In the genomic region with DNA sequence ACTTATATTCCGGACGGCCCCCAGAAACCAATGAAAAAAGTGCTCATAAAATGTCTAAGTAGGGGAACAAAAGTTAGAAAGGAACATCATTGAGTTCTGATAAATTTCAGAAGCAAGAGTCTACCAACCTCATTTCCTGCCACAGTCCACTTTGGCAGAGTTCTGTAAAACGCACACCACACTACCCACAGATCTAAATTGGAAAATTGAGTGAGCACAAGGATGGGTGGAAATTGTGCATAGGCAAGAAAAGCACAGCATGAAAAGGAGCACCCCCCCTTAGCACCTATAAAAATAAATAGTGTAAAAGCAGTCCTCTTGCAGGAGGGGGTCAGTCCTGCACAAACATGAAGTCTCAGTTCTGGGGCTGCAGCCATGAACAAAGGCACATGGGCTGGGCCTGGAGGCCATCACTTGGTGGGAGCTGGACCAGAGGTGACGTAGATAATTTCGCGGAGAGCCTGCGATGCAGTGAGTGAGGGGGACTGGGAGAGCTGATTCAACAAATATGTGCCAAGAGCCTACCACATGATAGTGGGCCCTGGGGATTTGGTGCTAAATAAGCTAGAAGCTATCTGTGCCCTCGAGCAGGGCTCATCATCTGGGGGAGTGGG, we compare ENCODE assay signal across 20 cellular contexts. TPM values are rescaled to one million over a fixed set of nuclear protein-coding genes. Genes with fewer than 3 reads are reported as not detected.
A peak's percentile ranks its signal among the peaks of the same experiment; 100 is the strongest.
DNase-seq lines count a peak whose midpoint lies in the region; ATAC-seq and TF ChIP-seq lines count a peak whose summit lies in the region.
"Had no signal": no experiment of that assay in that cellular context is flagged by ENCODE, and none has a peak within 500 bp of the region (broad histone marks: within the 10 kb centered on the region; RNA-seq: fewer than 3 reads in every experiment).

No MANE protein-coding gene starts in this region.

- ATAC-seq in CD4-positive, CD25-positive, alpha-beta regulatory T cell (ENCODE audit: low read depth in 2 of 2): no peak
- ATAC-seq in GM19035 (IDR thresholded peaks at IDR 0.05; ENCODE audit: unreplicated experiment): no peak
- ATAC-seq: heart right ventricle; stimulated activated naive B cell treated with anti-CD40 and anti-IgM and Interleukin-4, amounts not matched to agents 10 μg/mL and 1 μg/mL and 100 μg/mL, for 72 hours had no signal

- 85% methylated on average over 8 of the region's 8 CpGs for WGBS in esophagus muscularis mucosa
- 92% methylated on average over 8 of the region's 8 CpGs for WGBS in smooth muscle cell (ENCODE audit: low lambda C conversion rate)

- DNase-seq in A673 (ENCODE audit: low spot score) (peak; percentile 10), esophagus muscularis mucosa (ENCODE audit: extremely low spot score) (peak; percentile 82), NCI-H2107 treated with DMSO at 0.1 percent for 48 hours (lab: John Stamatoyannopoulos, UW; ENCODE audit: unreplicated experiment) (no peak), smooth muscle cell (lab: John Stamatoyannopoulos, UW; ENCODE audit: unreplicated experiment) (no peak), LoVo (ENCODE audit: low spot score) (no peak)
- DNase-seq in CD4-positive, CD25-positive, alpha-beta regulatory T cell: no peak
- DNase-seq in T-helper 2 cell treated with Interferon-gamma antibody and Interleukin-4, amounts not matched to agents 5 μg/mL and 100 μg/mL, for 36 hours (ENCODE audit: low spot score): no peak
- DNase-seq: brain microvascular endothelial cell; GOT3; heart right ventricle; Karpas-422; lower lobe of right lung; NCI-H1105; SHP77; stimulated activated naive B cell treated with anti-CD40 and anti-IgM and Interleukin-4, amounts not matched to agents 10 μg/mL and 1 μg/mL and 100 μg/mL, for 72 hours; transverse colon had no signal

- no peak overlapping the region for H3K27ac ChIP-seq in A673 (ENCODE audit: low read depth, low read length, poor library complexity, severe bottlenecking)
- H3K27ac ChIP-seq in CD4-positive, CD25-positive, alpha-beta regulatory T cell (ENCODE audit: insufficient read depth, low read length, poor library complexity, severe bottlenecking): no peak overlapping the region
- H3K27ac ChIP-seq in esophagus muscularis mucosa (replicated peaks in 1 of 4): no peak overlapping the region
- no peak overlapping the region for H3K27ac ChIP-seq in smooth muscle cell (ENCODE audit: low read depth)
- H3K27ac ChIP-seq: brain microvascular endothelial cell, heart right ventricle, lower lobe of right lung, right atrium auricular region had no signal

- H3K79me2 ChIP-seq in smooth muscle cell (ENCODE audit: low read depth): no peaks in the 10 kb centered on the region

- no peak overlapping the region for H2AFZ ChIP-seq in smooth muscle cell (ENCODE audit: low read depth)

- H3K9me3 Mint-ChIP-seq in CD4-positive, CD25-positive, alpha-beta regulatory T cell: peaks cover 0 to 2% (median 0%) of the 10 kb centered on the region in 7 donors
- no peaks in the 10 kb centered on the region for H3K9me3 Mint-ChIP-seq in T-helper 2 cell treated with Interferon-gamma antibody and Interleukin-4, amounts not matched to agents 5 μg/mL and 100 μg/mL, for 36 hours
- H3K9me3 Mint-ChIP-seq: stimulated activated naive B cell treated with anti-CD40 and anti-IgM and Interleukin-4, amounts not matched to agents 10 μg/mL and 1 μg/mL and 100 μg/mL, for 72 hours had no signal

- CTCF ChIA-PET in A673 (lab: Charles Lee): no interaction called here

- no peaks in the 10 kb centered on the region for H3K36me3 Mint-ChIP-seq in CD4-positive, CD25-positive, alpha-beta regulatory T cell
- H3K36me3 Mint-ChIP-seq in T-helper 2 cell treated with Interferon-gamma antibody and Interleukin-4, amounts not matched to agents 5 μg/mL and 100 μg/mL, for 36 hours (ENCODE audit: low read depth): peaks cover 1% of the 10 kb centered on the region
- H3K36me3 Mint-ChIP-seq: stimulated activated naive B cell treated with anti-CD40 and anti-IgM and Interleukin-4, amounts not matched to agents 10 μg/mL and 1 μg/mL and 100 μg/mL, for 72 hours had no signal

- TF ChIP-seq CTCF in A673 (conservative IDR thresholded peaks at IDR 0.05; ENCODE audit: low read depth, low read length): no peak
- TF ChIP-seq CTCF in esophagus muscularis mucosa (IDR thresholded peaks at IDR 0.05): no peak
- no peak for TF ChIP-seq CTCF in smooth muscle cell (IDR thresholded peaks at IDR 0.05; ENCODE audit: borderline replicate concordance, insufficient read depth, poor library complexity, severe bottlenecking)

- H3K9me3 ChIP-seq in A673 (ENCODE audit: low read depth, low read length, poor library complexity, severe bottlenecking) (no peaks in the 10 kb centered on the region), esophagus muscularis mucosa (no peaks in the 10 kb centered on the region), smooth muscle cell (replicated peaks; ENCODE audit: low read depth) (no peaks in the 10 kb centered on the region)
- H3K9me3 ChIP-seq in CD4-positive, CD25-positive, alpha-beta regulatory T cell (ENCODE audit: control insufficient read depth in 2 of 2, low read length in 2 of 2): no peaks in the 10 kb centered on the region
- H3K9me3 ChIP-seq: heart right ventricle, lower lobe of right lung, right atrium auricular region, transverse colon had no signal

- H3K4me1 Mint-ChIP-seq in CD4-positive, CD25-positive, alpha-beta regulatory T cell: peaks cover 8 to 17% (median 10%) of the 10 kb centered on the region in 4 donors
- H3K4me1 Mint-ChIP-seq in T-helper 2 cell treated with Interferon-gamma antibody and Interleukin-4, amounts not matched to agents 5 μg/mL and 100 μg/mL, for 36 hours (ENCODE audit: low read depth): peaks cover 25% of the 10 kb centered on the region

- intact Hi-C loops in A673 (cut with micrococcal nuclease; ENCODE audit: unreplicated experiment): no loop called here
- intact Hi-C loops in esophagus muscularis mucosa (cut with DNase I): no loop called here

- H3K27ac Mint-ChIP-seq in CD4-positive, CD25-positive, alpha-beta regulatory T cell: peak overlapping the region in 2 of 3 donors; percentile 22 to 57
- H3K27ac Mint-ChIP-seq in T-helper 2 cell treated with Interferon-gamma antibody and Interleukin-4, amounts not matched to agents 5 μg/mL and 100 μg/mL, for 36 hours: peak overlapping the region; percentile 29
- H3K27ac Mint-ChIP-seq: stimulated activated naive B cell treated with anti-CD40 and anti-IgM and Interleukin-4, amounts not matched to agents 10 μg/mL and 1 μg/mL and 100 μg/mL, for 72 hours had no signal

- H3K4me1 ChIP-seq in A673 (ENCODE audit: insufficient read depth, low read length, poor library complexity, severe bottlenecking) (peaks cover 6% of the 10 kb centered on the region), esophagus muscularis mucosa (no peaks in the 10 kb centered on the region), smooth muscle cell (ENCODE audit: low read depth) (peaks cover 8% of the 10 kb centered on the region)
- H3K4me1 ChIP-seq in CD4-positive, CD25-positive, alpha-beta regulatory T cell (ENCODE audit: control insufficient read depth, insufficient read depth, low read length, poor library complexity, severe bottlenecking): peaks cover 10% of the 10 kb centered on the region
- H3K4me1 ChIP-seq: heart right ventricle, lower lobe of right lung, right atrium auricular region, transverse colon had no signal

- POLR2A ChIA-PET in A673 (lab: Charles Lee; ENCODE audit: low non-redundant PET): no interaction called here

- no peak overlapping the region for H3K9ac ChIP-seq in smooth muscle cell (ENCODE audit: low read depth)

- H4K20me1 ChIP-seq in smooth muscle cell (ENCODE audit: low read depth): no peaks in the 10 kb centered on the region

- no peaks in the 10 kb centered on the region for H3K27me3 ChIP-seq in A673 (replicated peaks; ENCODE audit: insufficient read depth, low read depth, low read length, poor library complexity)
- peaks cover 3% of the 10 kb centered on the region for H3K27me3 ChIP-seq in CD4-positive, CD25-positive, alpha-beta regulatory T cell (ENCODE audit: control insufficient read depth, insufficient read depth, low read length)
- peaks cover 0 to 35% (median 0%) of the 10 kb centered on the region in 4 donors for H3K27me3 ChIP-seq in esophagus muscularis mucosa
- peaks cover 8% of the 10 kb centered on the region for H3K27me3 ChIP-seq in smooth muscle cell (ENCODE audit: low read depth)
- H3K27me3 ChIP-seq: brain microvascular endothelial cell, right atrium auricular region had no signal

- TF ChIP-seq EP300 in esophagus muscularis mucosa (IDR thresholded peaks at IDR 0.05): no peak

- peaks cover 19% of the 10 kb centered on the region for H3K27me3 Mint-ChIP-seq in CD4-positive, CD25-positive, alpha-beta regulatory T cell
- peaks cover 41% of the 10 kb centered on the region for H3K27me3 Mint-ChIP-seq in T-helper 2 cell treated with Interferon-gamma antibody and Interleukin-4, amounts not matched to agents 5 μg/mL and 100 μg/mL, for 36 hours (ENCODE audit: low read depth)

- TF ChIP-seq POLR2A in esophagus muscularis mucosa (IDR thresholded peaks at IDR 0.05; ENCODE audit: low read depth): no peak

- H3K4me3 ChIP-seq in A673 (ENCODE audit: low read depth, low read length, poor library complexity, severe bottlenecking): no peak overlapping the region
- H3K4me3 ChIP-seq in CD4-positive, CD25-positive, alpha-beta regulatory T cell (ENCODE audit: low read depth, low read length): no peak overlapping the region
- no peak overlapping the region for H3K4me3 ChIP-seq in esophagus muscularis mucosa
- H3K4me3 ChIP-seq in smooth muscle cell: no peak overlapping the region
- H3K4me3 ChIP-seq: heart right ventricle, lower lobe of right lung, right atrium auricular region, transverse colon had no signal

- H3K4me3 Mint-ChIP-seq in CD4-positive, CD25-positive, alpha-beta regulatory T cell: no peak overlapping the region
- peak overlapping the region; percentile 46 for H3K4me3 Mint-ChIP-seq in T-helper 2 cell treated with Interferon-gamma antibody and Interleukin-4, amounts not matched to agents 5 μg/mL and 100 μg/mL, for 36 hours
- H3K4me3 Mint-ChIP-seq: stimulated activated naive B cell treated with anti-CD40 and anti-IgM and Interleukin-4, amounts not matched to agents 10 μg/mL and 1 μg/mL and 100 μg/mL, for 72 hours had no signal

- H3F3A ChIP-seq in smooth muscle cell (ENCODE audit: low read depth): no peaks in the 10 kb centered on the region

- no TSS peak for BruUV-seq in A673 (replicated peaks; lab: Mats Ljungman, UMichigan)

- H3K4me2 ChIP-seq in smooth muscle cell: no peak overlapping the region

- H3K36me3 ChIP-seq in A673 (ENCODE audit: insufficient read depth, low read length, poor library complexity, severe bottlenecking) (no peaks in the 10 kb centered on the region), esophagus muscularis mucosa (no peaks in the 10 kb centered on the region), smooth muscle cell (ENCODE audit: low read depth) (no peaks in the 10 kb centered on the region)
- no peaks in the 10 kb centered on the region for H3K36me3 ChIP-seq in CD4-positive, CD25-positive, alpha-beta regulatory T cell (ENCODE audit: control insufficient read depth, insufficient read depth, low read length)
- H3K36me3 ChIP-seq: brain microvascular endothelial cell, heart right ventricle, lower lobe of right lung, right atrium auricular region, transverse colon had no signal

RNA-seq across cellular contexts. Expression of a gene that starts 49.0 kb away (rescaled TPM):
- total RNA-seq in A673 (2021) (not detected in 2 replicates), esophagus muscularis mucosa (not detected), smooth muscle cell (not detected in 2 replicates)
- not detected for total RNA-seq in CD4-positive, CD25-positive, alpha-beta regulatory T cell
- polyA plus RNA-seq in CD4-positive, CD25-positive, alpha-beta regulatory T cell: not detected
- not detected in 2 replicates for polyA plus RNA-seq in smooth muscle cell
- total RNA-seq: heart right ventricle, lower lobe of right lung, OCI-LY7, osteoblast, right atrium auricular region, transverse colon had no signal
- polyA plus RNA-seq: heart right ventricle had no signal

Comparison
In these comparisons a context has a peak if more than half of its experiments do, and no peak if none do; other contexts are left out.
1. DNase-seq: peak in A673 (single experiment) and esophagus muscularis mucosa (single experiment); none in CD4-positive, CD25-positive, alpha-beta regulatory T cell (0 of 3), T-helper 2 cell treated with Interferon-gamma antibody and Interleukin-4, amounts not matched to agents 5 μg/mL and 100 μg/mL, for 36 hours (single experiment), NCI-H2107 treated with DMSO at 0.1 percent for 48 hours (single experiment), smooth muscle cell (single experiment) and LoVo (single experiment).